In genomic region chr7:2631924-2632716, GRCh38 we compare ENCODE assay signal across 8 cellular contexts. TPM values are rescaled to one million over a fixed set of nuclear protein-coding genes. Genes with fewer than 3 reads are reported as not detected.
A peak's percentile ranks its signal among the peaks of the same experiment; 100 is the strongest.
DNase-seq lines count a peak whose midpoint lies in the region; ATAC-seq and TF ChIP-seq lines count a peak whose summit lies in the region.

TTYH3 (plus strand) TSS chr7:2631986; CDS start chr7:2632156, 170 bp downstream.

- H3K4me3 Mint-ChIP-seq in CD4-positive, alpha-beta T cell, result peak within 1 kb of the TSS; percentile 92
- H3K4me3 Mint-ChIP-seq in stimulated activated memory B cell treated with anti-CD40 and anti-IgM and Interleukin-4, amounts not matched to agents 10 μg/mL and 1 μg/mL and 100 μg/mL, for 72 hours, result peak within 1 kb of the TSS; percentile 97

- peaks cover 20% of the 10 kb centered on the region for H3K4me1 Mint-ChIP-seq in CD4-positive, alpha-beta T cell (ENCODE audit: low read depth)
- H3K4me1 Mint-ChIP-seq in stimulated activated memory B cell treated with anti-CD40 and anti-IgM and Interleukin-4, amounts not matched to agents 10 μg/mL and 1 μg/mL and 100 μg/mL, for 72 hours, result peaks cover 55% of the 10 kb centered on the region

- no peaks in the 10 kb centered on the region for H3K9me3 ChIP-seq in CD4-positive, alpha-beta T cell (ENCODE audit: control insufficient read depth, low read length)
- H3K9me3 ChIP-seq in ascending aorta, result no peaks in the 10 kb centered on the region
- H3K9me3 ChIP-seq in iPS-18c (ENCODE audit: control insufficient read depth, insufficient read depth, low read length), result peaks cover 3% of the 10 kb centered on the region

- H3K36me3 Mint-ChIP-seq in CD4-positive, alpha-beta T cell (ENCODE audit: low read depth), result no peaks in the 10 kb centered on the region
- H3K36me3 Mint-ChIP-seq in stimulated activated memory B cell treated with anti-CD40 and anti-IgM and Interleukin-4, amounts not matched to agents 10 μg/mL and 1 μg/mL and 100 μg/mL, for 72 hours, result no peaks in the 10 kb centered on the region

- no peaks in the 10 kb centered on the region for H3K36me3 ChIP-seq in ascending aorta

- peak within 1 kb of the TSS; percentile 76 to 85 for H3K4me3 ChIP-seq in ascending aorta
- peak within 1 kb of the TSS; percentile 78 for H3K4me3 ChIP-seq in iPS-18c (ENCODE audit: insufficient read depth, low read depth, low read length)

- POLR2A ChIA-PET in CD4-positive, alpha-beta T cell (lab: Charles Lee), result interaction anchor here (0.6 to 3.0 kb wide), 5 partner anchors 13 to 278 kb away, joined by 3 to 10 read pairs (median 5); no protein-coding TSS in a partner anchor

- no peak for TF ChIP-seq CTCF in CD4-positive, alpha-beta T cell (IDR thresholded peaks at IDR 0.05)
- TF ChIP-seq CTCF in ascending aorta (IDR thresholded peaks at IDR 0.05), result no peak

- no peaks in the 10 kb centered on the region for H3K9me3 Mint-ChIP-seq in CD4-positive, alpha-beta T cell
- no peaks in the 10 kb centered on the region for H3K9me3 Mint-ChIP-seq in stimulated activated memory B cell treated with anti-CD40 and anti-IgM and Interleukin-4, amounts not matched to agents 10 μg/mL and 1 μg/mL and 100 μg/mL, for 72 hours

- no peak within 1 kb of the TSS for H3K27ac ChIP-seq in CD4-positive, alpha-beta T cell (ENCODE audit: low read depth, low read length)
- peak within 1 kb of the TSS; percentile 80 to 87 for H3K27ac ChIP-seq in ascending aorta

- H3K4me1 ChIP-seq in ascending aorta, result peaks cover 20 to 34% of the 10 kb centered on the region in 2 donors

- DNase-seq in CD4-positive, alpha-beta T cell, result peak in 4 of 10 experiments; percentile 13 to 42 (median 20)
- no peak for DNase-seq in HT-29 (ENCODE audit: low spot score)
- DNase-seq in ascending aorta (ENCODE audit: low spot score in 2 of 2), result no peak
- no peak for DNase-seq in DMS79 treated with DMSO at 0.1 percent for 48 hours (lab: John Stamatoyannopoulos, UW)

- ATAC-seq in CD4-positive, alpha-beta T cell (ENCODE audit: poor library complexity), result no peak
- ATAC-seq in GM19468 (IDR thresholded peaks at IDR 0.05; ENCODE audit: extremely low read depth, unreplicated experiment) (peak; percentile 23), HG02610 (IDR thresholded peaks at IDR 0.05; ENCODE audit: unreplicated experiment) (no peak)
- peak; percentile 60 for ATAC-seq in stimulated activated memory B cell treated with anti-CD40 and anti-IgM and Interleukin-4, amounts not matched to agents 10 μg/mL and 1 μg/mL and 100 μg/mL, for 72 hours

- no peaks in the 10 kb centered on the region for H3K27me3 Mint-ChIP-seq in CD4-positive, alpha-beta T cell
- no peaks in the 10 kb centered on the region for H3K27me3 Mint-ChIP-seq in stimulated activated memory B cell treated with anti-CD40 and anti-IgM and Interleukin-4, amounts not matched to agents 10 μg/mL and 1 μg/mL and 100 μg/mL, for 72 hours

- intact Hi-C loops in CD4-positive, alpha-beta T cell (cut with DNase I, micrococcal nuclease), result loop anchor here in 1 of 2 experiments (1.0 to 5.0 kb wide), 5 partner anchors 77 to 1175 kb away; partner anchors contain the start of genes BRAT1 and MICALL2
- intact Hi-C loops in ascending aorta (cut with DNase I), result loop anchor here (1.0 to 10.0 kb wide), 8 partner anchors 9 to 1097 kb away; partner anchors contain the start of genes BRAT1, CHST12 and MAFK

- peak within 1 kb of the TSS; percentile 66 for H3K27ac Mint-ChIP-seq in CD4-positive, alpha-beta T cell
- H3K27ac Mint-ChIP-seq in stimulated activated memory B cell treated with anti-CD40 and anti-IgM and Interleukin-4, amounts not matched to agents 10 μg/mL and 1 μg/mL and 100 μg/mL, for 72 hours, result peak within 1 kb of the TSS; percentile 94

- CTCF ChIA-PET in CD4-positive, alpha-beta T cell (lab: Charles Lee), result no interaction called here

- H3K27me3 ChIP-seq in CD4-positive, alpha-beta T cell (ENCODE audit: control insufficient read depth, insufficient read depth, low read length), result no peaks in the 10 kb centered on the region
- H3K27me3 ChIP-seq in ascending aorta, result no peaks in the 10 kb centered on the region

RNA-seq across cellular contexts. Expression of gene TTYH3, which starts in this region (rescaled TPM):
- total RNA-seq in CD4-positive, alpha-beta T cell, result 1 to 10 TPM; 7.9 to 9.3 TPM
- 34.5 and 37.1 TPM in 2 replicates for total RNA-seq in HT-29 (2014; rRNA removed; shearing (Covaris generic))
- total RNA-seq in ascending aorta, result 70.5 TPM

Comparison
In these comparisons a context has a peak if more than half of its experiments do, and no peak if none do; other contexts are left out.
1. ATAC-seq: peak in GM19468 (single experiment) and stimulated activated memory B cell treated with anti-CD40 and anti-IgM and Interleukin-4, amounts not matched to agents 10 μg/mL and 1 μg/mL and 100 μg/mL, for 72 hours (single experiment); none in CD4-positive, alpha-beta T cell (single experiment) and HG02610 (single experiment).